8 cellular contexts compared by ENCODE assay signal in genomic region chr22:40436460-40437431, GRCh38.
DNase-seq lines count a peak whose midpoint lies in the region; ATAC-seq, FAIRE-seq and TF ChIP-seq lines count a peak whose summit lies in the region.

No MANE protein-coding gene starts in this region.

- H3K4ac ChIP-seq in H9 (ENCODE audit: low read depth, low read length), result no peak overlapping the region

- H3K27ac Mint-ChIP-seq in H9, result peak overlapping the region in 2 of 3 experiments; percentile 2 to 31; a peak in 1 of 7 replicates
- peak overlapping the region; percentile 72 to 75 for H3K27ac Mint-ChIP-seq in effector memory CD8-positive, alpha-beta T cell
- H3K27ac Mint-ChIP-seq in mesothelial cell of epicardium, result peak overlapping the region; percentile 69

- H3K4me2 ChIP-seq in H9 (ENCODE audit: insufficient read depth, insufficient read length, low read length) (no peak overlapping the region), MM.1S (ENCODE audit: low read depth, low read length) (peak overlapping the region; percentile 94), SU-DHL-6 (ENCODE audit: low read depth, low read length, poor library complexity, severe bottlenecking) (peak overlapping the region; percentile 75)

- H3K9me2 ChIP-seq in MM.1S (replicated peaks; ENCODE audit: insufficient read depth, low read length) (no peaks in the 10 kb centered on the region), SU-DHL-6 (replicated peaks; ENCODE audit: insufficient read depth, low read length) (no peaks in the 10 kb centered on the region)

- H2AK5ac ChIP-seq in H9 (ENCODE audit: insufficient read length, low read length), result no peak overlapping the region

- H3K9me3 ChIP-seq in H9 (ENCODE audit: control insufficient read depth, low read depth, low read length), result no peaks in the 10 kb centered on the region
- no peaks in the 10 kb centered on the region for H3K9me3 ChIP-seq in MM.1S (replicated peaks; ENCODE audit: insufficient read depth, low read length)
- no peaks in the 10 kb centered on the region for H3K9me3 ChIP-seq in SU-DHL-6 (ENCODE audit: insufficient read depth, low read length)

- H3K27me3 Mint-ChIP-seq in H9 (ENCODE audit: low read depth) (no peaks in the 10 kb centered on the region), mesothelial cell of epicardium (ENCODE audit: low read depth) (no peaks in the 10 kb centered on the region)
- H3K27me3 Mint-ChIP-seq in effector memory CD8-positive, alpha-beta T cell, result no peaks in the 10 kb centered on the region

- H3K36me3 Mint-ChIP-seq in H9 (ENCODE audit: insufficient read depth in 1 of 3, low read depth in 3 of 3), result peaks cover 0 to 6% (median 0%) of the 10 kb centered on the region in 3 experiments; a peak in 4 of 7 replicates
- peaks cover 24% of the 10 kb centered on the region for H3K36me3 Mint-ChIP-seq in effector memory CD8-positive, alpha-beta T cell (ENCODE audit: insufficient read depth)
- H3K36me3 Mint-ChIP-seq in mesothelial cell of epicardium, result peaks cover 18% of the 10 kb centered on the region

- no peak overlapping the region for H4K91ac ChIP-seq in H9 (ENCODE audit: insufficient read length, low read depth, low read length)

- no peak overlapping the region for H4K8ac ChIP-seq in H9 (replicated peaks; ENCODE audit: insufficient read length, low read depth, low read length)

- H3K79me2 ChIP-seq in H9 (ENCODE audit: insufficient read depth, low read length) (no peaks in the 10 kb centered on the region), MM.1S (ENCODE audit: low read length) (peaks cover 17% of the 10 kb centered on the region), SU-DHL-6 (ENCODE audit: insufficient read depth, low read length) (peaks cover 75% of the 10 kb centered on the region)

- H3K18ac ChIP-seq in H9 (ENCODE audit: insufficient read length, low read depth, low read length), result no peak overlapping the region

- H3K27me3 ChIP-seq in H9 (ENCODE audit: insufficient read depth, low read length), result no peaks in the 10 kb centered on the region
- H3K27me3 ChIP-seq in MM.1S (replicated peaks; ENCODE audit: insufficient read depth, low read length), result no peaks in the 10 kb centered on the region
- no peaks in the 10 kb centered on the region for H3K27me3 ChIP-seq in SU-DHL-6 (ENCODE audit: low read length)

- no peak overlapping the region for H2BK120ac ChIP-seq in H9 (ENCODE audit: low read depth, low read length, poor library complexity, severe bottlenecking)

- H3K36me3 ChIP-seq in MM.1S (replicated peaks; ENCODE audit: insufficient read depth, low read length) (no peaks in the 10 kb centered on the region), SU-DHL-6 (ENCODE audit: low read length) (peaks cover 25% of the 10 kb centered on the region)

- H2AFZ ChIP-seq in H9 (ENCODE audit: low read length) (no peak overlapping the region), MM.1S (ENCODE audit: low read length) (0 out of 2 replicates have a peak overlapping the region, but pooled peaks have one; percentile 12), SU-DHL-6 (ENCODE audit: low read depth, low read length, severe bottlenecking) (no peak overlapping the region)

- no peak overlapping the region for H3K9ac ChIP-seq in H9 (ENCODE audit: extremely low read depth, insufficient read length, low read length)
- peak overlapping the region; percentile 24; the same call in 1 of the 2 replicates for H3K9ac ChIP-seq in MM.1S (ENCODE audit: low read length)
- H3K9ac ChIP-seq in SU-DHL-6 (ENCODE audit: low read length), result peak overlapping the region; percentile 52

- H2BK5ac ChIP-seq in H9 (ENCODE audit: insufficient read length, low read length), result no peak overlapping the region

- FAIRE-seq in urothelium cell line (lab: Jason Lieb, UNC), result no peak

- H3K27ac ChIP-seq in H9 (ENCODE audit: insufficient read length, low read depth, low read length) (no peak overlapping the region), MM.1S (ENCODE audit: low read length) (peak overlapping the region; percentile 78), SU-DHL-6 (ENCODE audit: low read depth, low read length) (peak overlapping the region; percentile 97)

- no peaks in the 10 kb centered on the region for H3K23me2 ChIP-seq in H9 (ENCODE audit: insufficient read length, low read depth, low read length, poor library complexity, severe bottlenecking)

- H2BK20ac ChIP-seq in H9 (ENCODE audit: low read depth, low read length, poor library complexity, severe bottlenecking), result no peak overlapping the region

- H2BK15ac ChIP-seq in H9 (ENCODE audit: low read depth, low read length), result no peak overlapping the region; the same call in 1 of the 2 replicates

- H3K9me3 Mint-ChIP-seq in H9 (no peaks in the 10 kb centered on the region), mesothelial cell of epicardium (no peaks in the 10 kb centered on the region)
- no peaks in the 10 kb centered on the region for H3K9me3 Mint-ChIP-seq in effector memory CD8-positive, alpha-beta T cell

- peaks cover 6 to 17% of the 10 kb centered on the region in 2 experiments; a peak in 2 of 4 replicates for H3K4me1 Mint-ChIP-seq in H9
- H3K4me1 Mint-ChIP-seq in effector memory CD8-positive, alpha-beta T cell (ENCODE audit: low read depth in 2 of 2), result peaks cover 22 to 23% of the 10 kb centered on the region in 2 donors
- H3K4me1 Mint-ChIP-seq in mesothelial cell of epicardium, result peaks cover 10% of the 10 kb centered on the region

- H3K4me3 Mint-ChIP-seq in H9, result no peak overlapping the region
- H3K4me3 Mint-ChIP-seq in effector memory CD8-positive, alpha-beta T cell, result peak overlapping the region; percentile 33 to 50
- no peak overlapping the region for H3K4me3 Mint-ChIP-seq in mesothelial cell of epicardium

- H3K56ac ChIP-seq in H9 (ENCODE audit: insufficient read length, low read depth, low read length), result no peak overlapping the region

- peak; percentile 80 for TF ChIP-seq CTCF in H9 (conservative IDR thresholded peaks at IDR 0.05)
- peak; percentile 64 for TF ChIP-seq CTCF in MM.1S (IDR thresholded peaks at IDR 0.05; ENCODE audit: low read length)
- TF ChIP-seq CTCF in SU-DHL-6 (IDR thresholded peaks at IDR 0.05; ENCODE audit: insufficient read depth, low read length, poor library complexity, severe bottlenecking), result peak; percentile 71
- peak; percentile 73 for TF ChIP-seq CTCF in mesothelial cell of epicardium (IDR thresholded peaks at IDR 0.05; ENCODE audit: unreplicated experiment)

- H3T11ph ChIP-seq in H9 (ENCODE audit: low read length), result no peak overlapping the region

- H3K23ac ChIP-seq in H9 (ENCODE audit: insufficient read length, low read depth, low read length), result no peak overlapping the region

- H3F3A ChIP-seq in MM.1S (ENCODE audit: insufficient read depth, low read length) (peaks cover 37% of the 10 kb centered on the region), SU-DHL-6 (ENCODE audit: insufficient read depth) (peaks cover 53% of the 10 kb centered on the region)

- H2BK12ac ChIP-seq in H9 (ENCODE audit: insufficient read length, low read depth, low read length), result no peak overlapping the region

- DNase-seq in stimulated activated CD4-positive, alpha-beta T cell treated with anti-CD3 and anti-CD28 coated beads, Interleukin-12 subunit alpha, Interleukin-12 subunit beta, amount 100 ng/mL, for 48 hours (ENCODE audit: low read depth in 2 of 3, low spot score in 1 of 3), result peak in 2 of 3 donors; percentile 12 to 18
- no peak for DNase-seq in stimulated activated CD4-positive, alpha-beta T cell treated with anti-CD3 and anti-CD28 coated beads, Interleukin-1b, Interleukin-23, amount 100 ng/mL, for 48 hours
- DNase-seq in H9, result no peak
- peak; percentile 84 for DNase-seq in MM.1S
- DNase-seq in effector memory CD8-positive, alpha-beta T cell, result peak in 1 of 3 experiments; percentile 14
- DNase-seq in mesothelial cell of epicardium (ENCODE audit: low spot score in 2 of 2, unreplicated experiment in 2 of 2), result no peak
- DNase-seq in urothelium cell line (ENCODE audit: low spot score), result peak; percentile 58

- peak; percentile 73 for ATAC-seq in effector memory CD8-positive, alpha-beta T cell (replicated peaks)

- no CpG with 5 or more reads among the region's 14 CpGs for WGBS in H9 (ENCODE audit: extremely low coverage, insufficient read length, low lambda C conversion rate)

- H3K4me3 ChIP-seq in MM.1S (ENCODE audit: low read length), result peak overlapping the region; percentile 53
- peak overlapping the region; percentile 33 for H3K4me3 ChIP-seq in SU-DHL-6 (ENCODE audit: insufficient read depth, low read length, poor library complexity, severe bottlenecking)

- no peak overlapping the region for H3K14ac ChIP-seq in H9 (ENCODE audit: insufficient read depth, low read length)

- H3K79me1 ChIP-seq in H9 (ENCODE audit: insufficient read depth, low read depth, low read length, poor library complexity, severe bottlenecking), result peaks cover 3% of the 10 kb centered on the region

- H4K20me1 ChIP-seq in H9 (ENCODE audit: control insufficient read depth, insufficient read depth, insufficient read length) (no peaks in the 10 kb centered on the region), MM.1S (ENCODE audit: insufficient read depth, low read length) (no peaks in the 10 kb centered on the region), SU-DHL-6 (ENCODE audit: low read depth, low read length) (no peaks in the 10 kb centered on the region)

- no peak overlapping the region for H4K5ac ChIP-seq in H9 (ENCODE audit: insufficient read length, low read depth, low read length)

- H3K4me1 ChIP-seq in H9 (ENCODE audit: insufficient read depth, low read length), result no peaks in the 10 kb centered on the region
- peaks cover 54% of the 10 kb centered on the region for H3K4me1 ChIP-seq in MM.1S (ENCODE audit: low read length)

Comparison
In these comparisons a context has a peak if more than half of its experiments do, and no peak if none do; other contexts are left out.
1. DNase-seq: peak in stimulated activated CD4-positive, alpha-beta T cell treated with anti-CD3 and anti-CD28 coated beads, Interleukin-12 subunit alpha, Interleukin-12 subunit beta, amount 100 ng/mL, for 48 hours (2 of 3), MM.1S (single experiment) and urothelium cell line (single experiment); none in stimulated activated CD4-positive, alpha-beta T cell treated with anti-CD3 and anti-CD28 coated beads, Interleukin-1b, Interleukin-23, amount 100 ng/mL, for 48 hours (single experiment), H9 (single experiment) and mesothelial cell of epicardium (0 of 2).
2. H3K27ac Mint-ChIP-seq: peak in every context shown above with its lines; median percentile 74 in effector memory CD8-positive, alpha-beta T cell; 69 in mesothelial cell of epicardium; 16 in H9.
3. H3K4me3 Mint-ChIP-seq: peak in effector memory CD8-positive, alpha-beta T cell (2 of 2); none in H9 (0 of 2) and mesothelial cell of epicardium (single experiment).
4. Peak in every context shown above with its lines, with median percentiles within 50 percentile points of each other: CTCF ChIP-seq.